27 cellular contexts compared by ENCODE assay signal in the genomic region with DNA sequence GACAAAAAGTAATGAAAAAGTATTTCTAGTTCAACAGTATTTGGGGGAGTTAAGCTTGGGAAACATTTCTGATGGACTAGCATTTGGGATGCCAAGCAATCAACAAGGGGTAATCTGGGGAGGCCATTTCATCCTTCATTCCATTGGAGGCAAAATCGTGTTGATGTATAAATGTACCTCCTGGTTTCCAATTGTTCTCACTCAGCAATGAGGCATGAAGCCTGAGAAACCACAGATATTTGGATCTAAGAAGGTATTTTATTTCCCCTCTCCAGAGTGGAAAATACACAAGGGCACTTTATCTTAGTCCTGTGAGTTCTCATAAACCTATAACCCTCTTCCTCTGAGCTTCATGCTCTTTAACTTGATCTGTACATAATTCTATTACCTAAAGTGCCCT.
"Had no signal": no experiment of that assay in that cellular context is flagged by ENCODE, and none has a peak within 500 bp of the region (broad histone marks: within the 10 kb centered on the region; RNA-seq: fewer than 3 reads in every experiment).

No MANE protein-coding gene starts in this region.

- H3K4me1 ChIP-seq: breast epithelium had no signal

- H3K27ac ChIP-seq: ascending aorta, breast epithelium, SK-N-MC had no signal

- H3K27me3 ChIP-seq: ascending aorta, breast epithelium had no signal

- ATAC-seq: activated CD8-positive, alpha-beta memory T cell treated with anti-CD3 and anti-CD28 coated beads, Interleukin-2, amount 10 ng/mL, durations not matched to agents 7 days and 5 days; T-cell had no signal

- H3K9me3 ChIP-seq: ascending aorta, breast epithelium had no signal

- DNase-seq: activated B cell treated with CpG ODN at 0.5 μM for 24 hours; activated CD4-positive, alpha-beta T cell treated with anti-CD3 and anti-CD28 coated beads for 1 hour; activated CD4-positive, alpha-beta T cell treated with anti-CD3 and anti-CD28 coated beads, Interleukin-2, amount 10 ng/mL, durations not matched to agents 24 days and 14 days; activated CD4-positive, alpha-beta T cell treated with anti-CD3 and anti-CD28 coated beads, Interleukin-2, amount 50 U/mL, for 48 hours; activated CD8-positive, alpha-beta memory T cell treated with anti-CD3 and anti-CD28 coated beads, Interleukin-2, amount 10 ng/mL, durations not matched to agents 7 days and 5 days; activated effector memory CD4-positive, alpha-beta T cell treated with Interleukin-2 at 50 U/mL for 16 hours; activated naive CD4-positive, alpha-beta T cell; activated T-cell treated with anti-CD3 and anti-CD28 coated beads, Interleukin-2, amount 50 U/mL, for 24 hours; amniotic stem cell; caudate nucleus; Karpas-422; MM.1S; NCI-H1436 treated with DMSO at 0.1 percent for 48 hours; NCI-H187 treated with DMSO at 0.1 percent for 48 hours; NCI-H2081 treated with DMSO at 0.1 percent for 48 hours; NCI-H2171; NCI-H2227 treated with DMSO at 0.1 percent for 48 hours; NCI-H446 treated with DMSO at 0.1 percent for 48 hours; NCI-H524 treated with DMSO at 0.1 percent for 48 hours; NCI-H82; SIG-M5; T-cell; T-helper 2 cell; T1000 had no signal

- H3K4me3 ChIP-seq: ascending aorta, breast epithelium, SK-N-MC had no signal

- H3K36me3 ChIP-seq: ascending aorta, breast epithelium had no signal
